8 cellular contexts compared by ENCODE assay signal in genomic region chr21:15506086-15506485, GRCh38.
"Had no signal": no experiment of that assay in that cellular context is flagged by ENCODE, and none has a peak within 500 bp of the region (broad histone marks: within the 10 kb centered on the region; RNA-seq: fewer than 3 reads in every experiment).

No MANE protein-coding gene starts in this region.

- H3K9me3 ChIP-seq: HAP-1 had no signal

- H3K9ac ChIP-seq: GM23248 had no signal

- H3K4me1 ChIP-seq: HAP-1 had no signal

- ATAC-seq: HCT116, HepG2 had no signal

- H3K27ac ChIP-seq: GM23248, HL-60 had no signal

- H2AFZ ChIP-seq: GM23248 had no signal

- H3K4me3 ChIP-seq: GM23248, HAP-1 had no signal

- H3K36me3 ChIP-seq: HAP-1 had no signal

- DNase-seq: GM23248, GOT3, H7, HFFc6 had no signal
